ENCODE assay signal across 11 cellular contexts in genomic region chr4:112894951-112895350, GRCh38.
"Had no signal": no experiment of that assay in that cellular context is flagged by ENCODE, and none has a peak within 500 bp of the region (broad histone marks: within the 10 kb centered on the region; RNA-seq: fewer than 3 reads in every experiment).

No MANE protein-coding gene starts in this region.

- H3K27me3 ChIP-seq: cardiac muscle cell, foreskin keratinocyte, sigmoid colon, stomach had no signal

- H3K9me3 ChIP-seq: neutrophil, sigmoid colon, stomach had no signal

- H3K4me1 Mint-ChIP-seq: activated naive CD4-positive, alpha-beta T cell treated with anti-CD3 and anti-CD28 coated beads, Interleukin-2, amount 10 ng/mL, durations not matched to agents 7 days and 5 days had no signal

- H3K27ac ChIP-seq: cardiac muscle cell, foreskin keratinocyte, neutrophil, parathyroid adenoma had no signal

- H3K4me3 Mint-ChIP-seq: activated naive CD4-positive, alpha-beta T cell treated with anti-CD3 and anti-CD28 coated beads, Interleukin-2, amount 10 ng/mL, durations not matched to agents 7 days and 5 days had no signal

- H3K36me3 ChIP-seq: cardiac muscle cell, neutrophil, sigmoid colon, stomach had no signal

- H3K9ac ChIP-seq: parathyroid adenoma had no signal

- DNase-seq: activated CD4-positive, alpha-beta T cell treated with anti-CD3 and anti-CD28 coated beads, Interleukin-2, amount 50 U/mL, for 48 hours; activated naive CD4-positive, alpha-beta T cell treated with anti-CD3 and anti-CD28 coated beads, Interleukin-2, amount 10 ng/mL, durations not matched to agents 7 days and 5 days; activated T-cell treated with anti-CD3 and anti-CD28 coated beads, Interleukin-2, amount 50 U/mL, for 1 hour; sigmoid colon; stimulated activated CD4-positive, alpha-beta T cell treated with anti-CD3 and anti-CD28 coated beads, Interleukin-1b, Interleukin-23, amount 100 ng/mL, for 48 hours; stomach had no signal

- H3K9me3 Mint-ChIP-seq: activated naive CD4-positive, alpha-beta T cell treated with anti-CD3 and anti-CD28 coated beads, Interleukin-2, amount 10 ng/mL, durations not matched to agents 7 days and 5 days; activated T-helper 2 cell treated with anti-CD3 and anti-CD28 coated beads, Interferon-gamma antibody, Interleukin-2, Interleukin-4, amounts not matched to agents 10 μg/mL and 5 μg/mL and 100 μg/mL, durations not matched to agents 14 hours and 24 hours and 36 hours had no signal

- H3K4me3 ChIP-seq: cardiac muscle cell, sigmoid colon, stomach had no signal

- H3K27ac Mint-ChIP-seq: activated naive CD4-positive, alpha-beta T cell treated with anti-CD3 and anti-CD28 coated beads, Interleukin-2, amount 10 ng/mL, durations not matched to agents 7 days and 5 days; activated T-helper 2 cell treated with anti-CD3 and anti-CD28 coated beads, Interferon-gamma antibody, Interleukin-2, Interleukin-4, amounts not matched to agents 10 μg/mL and 5 μg/mL and 100 μg/mL, durations not matched to agents 14 hours and 24 hours and 36 hours had no signal

- H3K36me3 Mint-ChIP-seq: activated naive CD4-positive, alpha-beta T cell treated with anti-CD3 and anti-CD28 coated beads, Interleukin-2, amount 10 ng/mL, durations not matched to agents 7 days and 5 days had no signal

- H3K4me1 ChIP-seq: parathyroid adenoma had no signal
